In the genomic region with DNA sequence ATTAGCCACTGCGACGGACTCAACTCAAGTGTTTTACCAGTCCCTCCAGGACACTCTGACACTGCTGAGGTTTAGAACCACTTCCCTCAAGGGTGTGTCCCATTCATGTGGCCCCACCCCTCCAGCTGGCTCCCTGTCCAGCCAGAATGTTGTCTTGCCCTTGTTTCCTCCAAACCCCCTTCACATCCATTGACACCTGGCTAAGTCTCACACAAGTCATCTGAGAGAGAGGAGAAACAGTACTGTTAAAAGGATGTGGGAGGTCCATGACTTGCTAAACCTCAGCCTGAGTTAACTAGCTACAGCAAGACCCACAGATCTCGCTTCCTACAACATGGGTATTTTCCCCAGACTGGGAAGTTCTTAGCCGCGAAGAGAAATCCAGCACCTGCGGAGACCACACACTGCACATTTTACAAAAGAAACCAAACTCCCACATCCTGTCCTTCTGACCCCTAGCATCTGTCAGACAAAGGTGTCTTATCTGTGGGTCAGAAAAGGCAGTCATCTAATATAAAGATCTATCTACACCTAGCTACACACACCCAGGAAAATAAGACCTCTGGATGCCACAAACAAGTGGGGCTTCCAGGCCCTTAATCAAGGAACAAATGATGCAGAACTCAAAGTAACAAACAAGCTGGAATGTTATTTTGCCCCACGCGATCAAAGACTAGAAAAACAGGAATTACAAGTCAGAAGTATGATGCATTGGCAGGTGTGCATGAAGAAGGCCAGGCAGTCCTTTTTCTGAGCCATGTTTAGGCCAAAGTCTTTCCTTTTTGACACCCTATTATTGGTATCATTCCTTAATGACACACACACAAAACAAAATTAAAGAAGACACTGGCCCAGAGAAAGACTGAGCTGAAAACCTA, we compare ENCODE assay signal across 1 cellular context.
TF ChIP-seq lines count a peak whose summit lies in the region.

No MANE protein-coding gene starts in this region.

TF ChIP-seq in GM12878, 131 proteins besides CTCF, POLR2A, EP300 and RAD21 (continued from another document):
- TF ChIP-seq, protein P1, sequence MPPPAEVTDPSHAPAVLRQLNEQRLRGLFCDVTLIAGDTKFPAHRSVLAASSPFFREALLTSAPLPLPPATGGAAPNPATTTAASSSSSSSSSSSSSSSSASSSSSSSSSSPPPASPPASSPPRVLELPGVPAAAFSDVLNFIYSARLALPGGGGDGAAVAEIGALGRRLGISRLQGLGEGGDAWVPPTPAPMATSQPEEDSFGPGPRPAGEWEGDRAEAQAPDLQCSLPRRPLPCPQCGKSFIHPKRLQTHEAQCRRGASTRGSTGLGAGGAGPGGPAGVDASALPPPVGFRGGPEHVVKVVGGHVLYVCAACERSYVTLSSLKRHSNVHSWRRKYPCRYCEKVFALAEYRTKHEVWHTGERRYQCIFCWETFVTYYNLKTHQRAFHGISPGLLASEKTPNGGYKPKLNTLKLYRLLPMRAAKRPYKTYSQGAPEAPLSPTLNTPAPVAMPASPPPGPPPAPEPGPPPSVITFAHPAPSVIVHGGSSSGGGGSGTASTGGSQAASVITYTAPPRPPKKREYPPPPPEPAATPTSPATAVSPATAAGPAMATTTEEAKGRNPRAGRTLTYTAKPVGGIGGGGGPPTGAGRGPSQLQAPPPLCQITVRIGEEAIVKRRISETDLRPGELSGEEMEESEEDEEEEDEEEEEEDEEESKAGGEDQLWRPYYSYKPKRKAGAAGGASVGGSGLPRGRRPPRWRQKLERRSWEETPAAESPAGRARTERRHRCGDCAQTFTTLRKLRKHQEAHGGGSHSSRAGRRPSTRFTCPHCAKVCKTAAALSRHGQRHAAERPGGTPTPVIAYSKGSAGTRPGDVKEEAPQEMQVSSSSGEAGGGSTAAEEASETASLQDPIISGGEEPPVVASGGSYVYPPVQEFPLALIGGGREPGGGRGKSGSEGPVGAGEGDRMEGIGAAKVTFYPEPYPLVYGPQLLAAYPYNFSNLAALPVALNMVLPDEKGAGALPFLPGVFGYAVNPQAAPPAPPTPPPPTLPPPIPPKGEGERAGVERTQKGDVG (CRISPR knock-in tag; IDR thresholded peaks at IDR 0.05), result no peak
- TF ChIP-seq NR2F1 (conservative IDR thresholded peaks at IDR 0.05), result peak; percentile 99
- TF ChIP-seq MXI1 (IDR thresholded peaks at IDR 0.05; ENCODE audit: low read depth, low read length), result no peak; the same call in 1 of the 2 replicates
- no peak for TF ChIP-seq NFXL1 (IDR thresholded peaks at IDR 0.05; ENCODE audit: borderline replicate concordance)
- TF ChIP-seq, protein P2, sequence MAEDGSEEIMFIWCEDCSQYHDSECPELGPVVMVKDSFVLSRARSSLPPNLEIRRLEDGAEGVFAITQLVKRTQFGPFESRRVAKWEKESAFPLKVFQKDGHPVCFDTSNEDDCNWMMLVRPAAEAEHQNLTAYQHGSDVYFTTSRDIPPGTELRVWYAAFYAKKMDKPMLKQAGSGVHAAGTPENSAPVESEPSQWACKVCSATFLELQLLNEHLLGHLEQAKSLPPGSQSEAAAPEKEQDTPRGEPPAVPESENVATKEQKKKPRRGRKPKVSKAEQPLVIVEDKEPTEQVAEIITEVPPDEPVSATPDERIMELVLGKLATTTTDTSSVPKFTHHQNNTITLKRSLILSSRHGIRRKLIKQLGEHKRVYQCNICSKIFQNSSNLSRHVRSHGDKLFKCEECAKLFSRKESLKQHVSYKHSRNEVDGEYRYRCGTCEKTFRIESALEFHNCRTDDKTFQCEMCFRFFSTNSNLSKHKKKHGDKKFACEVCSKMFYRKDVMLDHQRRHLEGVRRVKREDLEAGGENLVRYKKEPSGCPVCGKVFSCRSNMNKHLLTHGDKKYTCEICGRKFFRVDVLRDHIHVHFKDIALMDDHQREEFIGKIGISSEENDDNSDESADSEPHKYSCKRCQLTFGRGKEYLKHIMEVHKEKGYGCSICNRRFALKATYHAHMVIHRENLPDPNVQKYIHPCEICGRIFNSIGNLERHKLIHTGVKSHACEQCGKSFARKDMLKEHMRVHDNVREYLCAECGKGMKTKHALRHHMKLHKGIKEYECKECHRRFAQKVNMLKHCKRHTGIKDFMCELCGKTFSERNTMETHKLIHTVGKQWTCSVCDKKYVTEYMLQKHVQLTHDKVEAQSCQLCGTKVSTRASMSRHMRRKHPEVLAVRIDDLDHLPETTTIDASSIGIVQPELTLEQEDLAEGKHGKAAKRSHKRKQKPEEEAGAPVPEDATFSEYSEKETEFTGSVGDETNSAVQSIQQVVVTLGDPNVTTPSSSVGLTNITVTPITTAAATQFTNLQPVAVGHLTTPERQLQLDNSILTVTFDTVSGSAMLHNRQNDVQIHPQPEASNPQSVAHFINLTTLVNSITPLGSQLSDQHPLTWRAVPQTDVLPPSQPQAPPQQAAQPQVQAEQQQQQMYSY (CRISPR knock-in tag; IDR thresholded peaks at IDR 0.05), result no peak
- peak in 1 of 2 experiments; percentile 94; a peak in 2 of 4 replicates for TF ChIP-seq ETV6 (conservative IDR thresholded peaks at IDR 0.05 in 1 of 2, IDR thresholded peaks at IDR 0.05 in 1 of 2; ENCODE audit: borderline replicate concordance in 1 of 2, low read depth in 1 of 2)
- peak in 1 of 2 experiments; percentile 40; a peak in 1 of 3 replicates for TF ChIP-seq EGR1 (IDR thresholded peaks at IDR 0.05; ENCODE audit: borderline replicate concordance in 1 of 2, low read depth in 2 of 2, low read length in 2 of 2)
- peak; percentile 56 for TF ChIP-seq RELA (IDR thresholded peaks at IDR 0.05; ENCODE audit: borderline replicate concordance, partially characterized antibody)
- no peak for TF ChIP-seq RCOR1 (conservative IDR thresholded peaks at IDR 0.05; ENCODE audit: low read depth, low read length)
- TF ChIP-seq SPI1 (IDR thresholded peaks at IDR 0.05; ENCODE audit: borderline replicate concordance, insufficient read depth, low read depth, low read length), result peak; percentile 75
- TF ChIP-seq, protein P3, sequence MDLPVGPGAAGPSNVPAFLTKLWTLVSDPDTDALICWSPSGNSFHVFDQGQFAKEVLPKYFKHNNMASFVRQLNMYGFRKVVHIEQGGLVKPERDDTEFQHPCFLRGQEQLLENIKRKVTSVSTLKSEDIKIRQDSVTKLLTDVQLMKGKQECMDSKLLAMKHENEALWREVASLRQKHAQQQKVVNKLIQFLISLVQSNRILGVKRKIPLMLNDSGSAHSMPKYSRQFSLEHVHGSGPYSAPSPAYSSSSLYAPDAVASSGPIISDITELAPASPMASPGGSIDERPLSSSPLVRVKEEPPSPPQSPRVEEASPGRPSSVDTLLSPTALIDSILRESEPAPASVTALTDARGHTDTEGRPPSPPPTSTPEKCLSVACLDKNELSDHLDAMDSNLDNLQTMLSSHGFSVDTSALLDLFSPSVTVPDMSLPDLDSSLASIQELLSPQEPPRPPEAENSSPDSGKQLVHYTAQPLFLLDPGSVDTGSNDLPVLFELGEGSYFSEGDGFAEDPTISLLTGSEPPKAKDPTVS (IDR thresholded peaks at IDR 0.05; ENCODE audit: low read depth, low read length), result no peak
- TF ChIP-seq NR2C2 (IDR thresholded peaks at IDR 0.05; ENCODE audit: borderline replicate concordance, control insufficient read depth, insufficient read length, low read depth), result no peak
- no peak for TF ChIP-seq NFYA (IDR thresholded peaks at IDR 0.05; ENCODE audit: borderline replicate concordance, low read depth, low read length)
- TF ChIP-seq HCFC1 (IDR thresholded peaks at IDR 0.05; ENCODE audit: low read length), result no peak
- no peak for TF ChIP-seq ZNF622 (IDR thresholded peaks at IDR 0.05)
- peak; percentile 81 for TF ChIP-seq TCF3 (IDR thresholded peaks at IDR 0.05; ENCODE audit: borderline replicate concordance, insufficient read depth, low read depth, low read length)
- no peak for TF ChIP-seq MYC (IDR thresholded peaks at IDR 0.05; ENCODE audit: insufficient read depth, insufficient read length, insufficient replicate concordance, low read length, severe bottlenecking)
- 0 out of 2 replicates have a peak, but pooled peaks have one; percentile 12 for TF ChIP-seq EZH2 (IDR thresholded peaks at IDR 0.05; ENCODE audit: borderline replicate concordance, control insufficient read depth, low read depth, low read length)
- no peak; the same call in none of the 2 replicates for TF ChIP-seq CREB1 (IDR thresholded peaks at IDR 0.05; ENCODE audit: low read depth)
- TF ChIP-seq STAT3 (IDR thresholded peaks at IDR 0.05; ENCODE audit: low read depth, low read length), result peak; percentile 86; the same call in 1 of the 2 replicates
- TF ChIP-seq NFIC (IDR thresholded peaks at IDR 0.05; ENCODE audit: low read depth, low read length), result peak; percentile 98
